1 cellular context compared by ENCODE assay signal in genomic region chr12:124270671-124271070, GRCh38.
TF ChIP-seq lines count a peak whose summit lies in the region.

No MANE protein-coding gene starts in this region.

TF ChIP-seq in HepG2, 621 proteins besides CTCF, POLR2A, EP300 and RAD21 (continued from another document and continues in another):
- TF ChIP-seq HNF1A (IDR thresholded peaks at IDR 0.05; ENCODE audit: low read depth) (no peak), HNF1A (CRISPR knock-in tag; IDR thresholded peaks at IDR 0.05; ENCODE audit: borderline replicate concordance) (peak; percentile 32; the same call in 1 of the 2 replicates), ZBTB14 (CRISPR knock-in tag; IDR thresholded peaks at IDR 0.05) (no peak), CREBL2 (CRISPR knock-in tag; IDR thresholded peaks at IDR 0.05; ENCODE audit: borderline replicate concordance) (no peak), MBD4 (IDR thresholded peaks at IDR 0.05; ENCODE audit: borderline replicate concordance, low read length) (no peak), IRX3 (CRISPR knock-in tag; IDR thresholded peaks at IDR 0.05; ENCODE audit: borderline replicate concordance, low read depth) (no peak), REL (CRISPR knock-in tag; conservative IDR thresholded peaks at IDR 0.05) (no peak), SMAD1 (CRISPR knock-in tag; IDR thresholded peaks at IDR 0.05; ENCODE audit: borderline replicate concordance, low read depth) (no peak), ZNF160 (CRISPR knock-in tag; IDR thresholded peaks at IDR 0.05) (no peak), ZBTB21 (CRISPR knock-in tag; IDR thresholded peaks at IDR 0.05) (no peak), AGO1 (IDR thresholded peaks at IDR 0.05; ENCODE audit: low read depth, low read length, poor library complexity, severe bottlenecking) (no peak), ZNF574 (CRISPR knock-in tag; IDR thresholded peaks at IDR 0.05) (0 out of 2 replicates have a peak, but pooled peaks have one; percentile 17), BRD4 (CRISPR knock-in tag; IDR thresholded peaks at IDR 0.05) (no peak), ZFP36L1 (CRISPR knock-in tag; IDR thresholded peaks at IDR 0.05) (no peak), DBP (CRISPR knock-in tag; IDR thresholded peaks at IDR 0.05; ENCODE audit: not compliant biosample characterization) (no peak), SOX6 (IDR thresholded peaks at IDR 0.05) (no peak), SOX6 (CRISPR knock-in tag; IDR thresholded peaks at IDR 0.05) (peak; percentile 11; the same call in 1 of the 2 replicates), SCMH1 (CRISPR knock-in tag; IDR thresholded peaks at IDR 0.05; ENCODE audit: borderline replicate concordance) (no peak), UBTF (CRISPR knock-in tag; IDR thresholded peaks at IDR 0.05) (0 out of 2 replicates have a peak, but pooled peaks have one; percentile 28), DPF2 (CRISPR knock-in tag; IDR thresholded peaks at IDR 0.05; ENCODE audit: borderline replicate concordance, low read depth) (no peak), ZNF33A (CRISPR knock-in tag; IDR thresholded peaks at IDR 0.05; ENCODE audit: borderline replicate concordance) (no peak), JARID2 (CRISPR knock-in tag; IDR thresholded peaks at IDR 0.05; ENCODE audit: insufficient replicate concordance) (no peak), ZNF225 (CRISPR knock-in tag; IDR thresholded peaks at IDR 0.05) (no peak), IRF2 (CRISPR knock-in tag; IDR thresholded peaks at IDR 0.05) (no peak), ZNF263 (CRISPR knock-in tag; IDR thresholded peaks at IDR 0.05) (peak; percentile 65; the same call in 1 of the 2 replicates), ZMYM3 (CRISPR knock-in tag; IDR thresholded peaks at IDR 0.05) (no peak), NFKBIZ (CRISPR knock-in tag; IDR thresholded peaks at IDR 0.05) (no peak), HMG20B (CRISPR knock-in tag; conservative IDR thresholded peaks at IDR 0.05) (no peak), ARID4A (CRISPR knock-in tag; IDR thresholded peaks at IDR 0.05; ENCODE audit: borderline replicate concordance) (no peak), TOE1 (CRISPR knock-in tag; IDR thresholded peaks at IDR 0.05) (no peak), PHF5A (CRISPR knock-in tag; IDR thresholded peaks at IDR 0.05; ENCODE audit: low read depth, unreplicated experiment) (no peak), ZNF790 (CRISPR knock-in tag; IDR thresholded peaks at IDR 0.05; ENCODE audit: borderline replicate concordance) (no peak), ZNF687 (CRISPR knock-in tag; IDR thresholded peaks at IDR 0.05) (peak; percentile 34; the same call in 1 of the 2 replicates), ZFX (CRISPR knock-in tag; IDR thresholded peaks at IDR 0.05; ENCODE audit: low read depth) (0 out of 2 replicates have a peak, but pooled peaks have one; percentile 50), GMEB1 (CRISPR knock-in tag; IDR thresholded peaks at IDR 0.05; ENCODE audit: borderline replicate concordance) (no peak), ZNF576 (CRISPR knock-in tag; IDR thresholded peaks at IDR 0.05) (no peak), ZNF234 (CRISPR knock-in tag; conservative IDR thresholded peaks at IDR 0.05) (no peak)
